17 cellular contexts compared by ENCODE assay signal in genomic region chr17:2957631-2958286, GRCh38.
DNase-seq lines count a peak whose midpoint lies in the region; TF ChIP-seq lines count a peak whose summit lies in the region.
"Had no signal": no experiment of that assay in that cellular context is flagged by ENCODE, and none has a peak within 500 bp of the region (broad histone marks: within the 10 kb centered on the region; RNA-seq: fewer than 3 reads in every experiment).

No MANE protein-coding gene starts in this region.

- in situ Hi-C loops in astrocyte of the spinal cord (cut with HindIII; ENCODE audit: low sequenced_read_pairs) = no loop called here

- no peak overlapping the region for H3K4me3 ChIP-seq in astrocyte of the spinal cord (ENCODE audit: low read depth, low read length)
- H3K4me3 ChIP-seq: GM23338 had no signal

- peak; percentile 10 for DNase-seq in AG20443 (ENCODE audit: low spot score)
- peak; percentile 21 for DNase-seq in HCEC 1CT
- DNase-seq in astrocyte of the spinal cord (ENCODE audit: low read depth, low spot score) = peak; percentile 19
- peak; percentile 11 for DNase-seq in kidney tubule cell (ENCODE audit: low spot score)
- no peak for DNase-seq in NCI-H524 treated with DMSO at 0.1 percent for 48 hours (lab: John Stamatoyannopoulos, UW)
- DNase-seq in NCI-H748 (lab: John Stamatoyannopoulos, UW; ENCODE audit: unreplicated experiment) = no peak
- DNase-seq in nucleus accumbens (lab: John Stamatoyannopoulos, UW) = no peak
- DNase-seq in NCI-H2081 treated with DMSO at 0.1 percent for 48 hours (lab: John Stamatoyannopoulos, UW) = no peak
- DNase-seq: activated CD4-positive, alpha-beta T cell treated with anti-CD3 and anti-CD28 coated beads, Interleukin-2, amount 10 ng/mL, durations not matched to agents 7 days and 5 days; activated naive CD8-positive, alpha-beta T cell treated with anti-CD3 and anti-CD28 coated beads for 36 hours; activated T-cell treated with anti-CD3 and anti-CD28 coated beads, Interleukin-2, amount 50 U/mL, for 1 hour; Caco-2; effector memory CD4-positive, alpha-beta T cell; NCI-H146; NCI-H446; small intestine had no signal

- no peak for TF ChIP-seq CTCF in astrocyte of the spinal cord (IDR thresholded peaks at IDR 0.05; ENCODE audit: low read depth, low read length)

Comparison
In these comparisons a context has a peak if more than half of its experiments do, and no peak if none do; other contexts are left out.
1. DNase-seq: peak in AG20443 (single experiment), HCEC 1CT (single experiment), astrocyte of the spinal cord (single experiment) and kidney tubule cell (single experiment); none in NCI-H524 treated with DMSO at 0.1 percent for 48 hours (single experiment), NCI-H748 (single experiment), nucleus accumbens (0 of 56) and NCI-H2081 treated with DMSO at 0.1 percent for 48 hours (single experiment).